ENCODE assay signal across 1 cellular context in the genomic region with DNA sequence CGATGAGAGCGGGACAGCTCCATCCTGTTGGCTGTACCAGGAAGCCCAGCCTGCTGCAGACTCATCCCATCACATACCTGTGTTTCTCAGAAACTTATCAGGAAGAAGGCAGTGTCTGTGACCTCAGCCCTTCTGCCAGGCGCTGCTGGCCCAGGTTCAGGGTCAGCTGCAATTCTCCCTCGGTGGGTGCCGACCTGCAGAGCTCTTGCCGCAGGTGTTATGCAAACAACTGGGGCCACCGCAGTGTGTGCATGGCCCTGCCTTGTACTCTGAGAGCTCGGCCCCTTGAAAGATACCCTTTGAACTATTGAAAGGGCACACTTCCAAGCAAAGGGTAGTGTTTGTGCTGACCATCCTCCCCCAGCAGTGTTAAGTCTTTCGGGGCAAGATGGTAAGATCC.
TF ChIP-seq lines count a peak whose summit lies in the region.

No MANE protein-coding gene starts in this region.

TF ChIP-seq in HepG2, 621 proteins besides CTCF, POLR2A, EP300 and RAD21 (continued from another document and continues in another):
- TF ChIP-seq, protein P1, sequence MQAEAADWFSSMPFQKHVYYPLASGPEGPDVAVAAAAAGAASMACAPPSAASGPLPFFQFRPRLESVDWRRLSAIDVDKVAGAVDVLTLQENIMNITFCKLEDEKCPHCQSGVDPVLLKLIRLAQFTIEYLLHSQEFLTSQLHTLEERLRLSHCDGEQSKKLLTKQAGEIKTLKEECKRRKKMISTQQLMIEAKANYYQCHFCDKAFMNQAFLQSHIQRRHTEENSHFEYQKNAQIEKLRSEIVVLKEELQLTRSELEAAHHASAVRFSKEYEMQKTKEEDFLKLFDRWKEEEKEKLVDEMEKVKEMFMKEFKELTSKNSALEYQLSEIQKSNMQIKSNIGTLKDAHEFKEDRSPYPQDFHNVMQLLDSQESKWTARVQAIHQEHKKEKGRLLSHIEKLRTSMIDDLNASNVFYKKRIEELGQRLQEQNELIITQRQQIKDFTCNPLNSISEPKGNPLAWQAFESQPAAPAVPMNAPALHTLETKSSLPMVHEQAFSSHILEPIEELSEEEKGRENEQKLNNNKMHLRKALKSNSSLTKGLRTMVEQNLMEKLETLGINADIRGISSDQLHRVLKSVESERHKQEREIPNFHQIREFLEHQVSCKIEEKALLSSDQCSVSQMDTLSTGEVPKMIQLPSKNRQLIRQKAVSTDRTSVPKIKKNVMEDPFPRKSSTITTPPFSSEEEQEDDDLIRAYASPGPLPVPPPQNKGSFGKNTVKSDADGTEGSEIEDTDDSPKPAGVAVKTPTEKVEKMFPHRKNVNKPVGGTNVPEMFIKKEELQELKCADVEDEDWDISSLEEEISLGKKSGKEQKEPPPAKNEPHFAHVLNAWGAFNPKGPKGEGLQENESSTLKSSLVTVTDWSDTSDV (CRISPR knock-in tag; IDR thresholded peaks at IDR 0.05): no peak
- TF ChIP-seq JUN (CRISPR knock-in tag; IDR thresholded peaks at IDR 0.05): 0 out of 2 replicates have a peak, but pooled peaks have one; percentile 43
- TF ChIP-seq DPF2 (CRISPR knock-in tag; IDR thresholded peaks at IDR 0.05; ENCODE audit: borderline replicate concordance, low read depth): peak; percentile 65; the same call in 1 of the 2 replicates
- TF ChIP-seq, protein P2, sequence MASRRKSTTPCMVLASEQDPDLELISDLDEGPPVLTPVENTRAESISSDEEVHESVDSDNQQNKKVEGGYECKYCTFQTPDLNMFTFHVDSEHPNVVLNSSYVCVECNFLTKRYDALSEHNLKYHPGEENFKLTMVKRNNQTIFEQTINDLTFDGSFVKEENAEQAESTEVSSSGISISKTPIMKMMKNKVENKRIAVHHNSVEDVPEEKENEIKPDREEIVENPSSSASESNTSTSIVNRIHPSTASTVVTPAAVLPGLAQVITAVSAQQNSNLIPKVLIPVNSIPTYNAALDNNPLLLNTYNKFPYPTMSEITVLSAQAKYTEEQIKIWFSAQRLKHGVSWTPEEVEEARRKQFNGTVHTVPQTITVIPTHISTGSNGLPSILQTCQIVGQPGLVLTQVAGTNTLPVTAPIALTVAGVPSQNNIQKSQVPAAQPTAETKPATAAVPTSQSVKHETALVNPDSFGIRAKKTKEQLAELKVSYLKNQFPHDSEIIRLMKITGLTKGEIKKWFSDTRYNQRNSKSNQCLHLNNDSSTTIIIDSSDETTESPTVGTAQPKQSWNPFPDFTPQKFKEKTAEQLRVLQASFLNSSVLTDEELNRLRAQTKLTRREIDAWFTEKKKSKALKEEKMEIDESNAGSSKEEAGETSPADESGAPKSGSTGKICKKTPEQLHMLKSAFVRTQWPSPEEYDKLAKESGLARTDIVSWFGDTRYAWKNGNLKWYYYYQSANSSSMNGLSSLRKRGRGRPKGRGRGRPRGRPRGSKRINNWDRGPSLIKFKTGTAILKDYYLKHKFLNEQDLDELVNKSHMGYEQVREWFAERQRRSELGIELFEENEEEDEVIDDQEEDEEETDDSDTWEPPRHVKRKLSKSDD (CRISPR knock-in tag; IDR thresholded peaks at IDR 0.05; ENCODE audit: low read depth): 0 out of 2 replicates have a peak, but pooled peaks have one; percentile 42
- TF ChIP-seq MTA1 (CRISPR knock-in tag; IDR thresholded peaks at IDR 0.05; ENCODE audit: borderline replicate concordance): peak; percentile 99
- TF ChIP-seq HNF4A (CRISPR knock-in tag; IDR thresholded peaks at IDR 0.05): peak; percentile 90
- 0 out of 2 replicates have a peak, but pooled peaks have one; percentile 36 for TF ChIP-seq MXD4 (CRISPR knock-in tag; IDR thresholded peaks at IDR 0.05)
- peak; percentile 55; the same call in 1 of the 2 replicates for TF ChIP-seq NCOR1 (IDR thresholded peaks at IDR 0.05; ENCODE audit: borderline replicate concordance, low read length)
- peak; percentile 65 for TF ChIP-seq ZNF335 (CRISPR knock-in tag; IDR thresholded peaks at IDR 0.05)
- TF ChIP-seq, protein P3, sequence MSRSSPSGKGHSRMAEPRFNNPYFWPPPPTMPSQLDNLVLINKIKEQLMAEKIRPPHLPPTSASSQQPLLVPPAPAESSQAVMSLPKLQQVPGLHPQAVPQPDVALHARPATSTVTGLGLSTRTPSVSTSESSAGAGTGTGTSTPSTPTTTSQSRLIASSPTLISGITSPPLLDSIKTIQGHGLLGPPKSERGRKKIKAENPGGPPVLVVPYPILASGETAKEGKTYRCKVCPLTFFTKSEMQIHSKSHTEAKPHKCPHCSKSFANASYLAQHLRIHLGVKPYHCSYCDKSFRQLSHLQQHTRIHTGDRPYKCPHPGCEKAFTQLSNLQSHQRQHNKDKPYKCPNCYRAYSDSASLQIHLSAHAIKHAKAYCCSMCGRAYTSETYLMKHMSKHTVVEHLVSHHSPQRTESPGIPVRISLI (CRISPR knock-in tag; IDR thresholded peaks at IDR 0.05; ENCODE audit: borderline replicate concordance): peak; percentile 24; the same call in 1 of the 2 replicates
- TF ChIP-seq ARNT2 (CRISPR knock-in tag; IDR thresholded peaks at IDR 0.05; ENCODE audit: low read depth): no peak
- no peak for TF ChIP-seq IKZF4 (CRISPR knock-in tag; IDR thresholded peaks at IDR 0.05; ENCODE audit: borderline replicate concordance, low read depth, not compliant biosample characterization)
- TF ChIP-seq, protein P4, sequence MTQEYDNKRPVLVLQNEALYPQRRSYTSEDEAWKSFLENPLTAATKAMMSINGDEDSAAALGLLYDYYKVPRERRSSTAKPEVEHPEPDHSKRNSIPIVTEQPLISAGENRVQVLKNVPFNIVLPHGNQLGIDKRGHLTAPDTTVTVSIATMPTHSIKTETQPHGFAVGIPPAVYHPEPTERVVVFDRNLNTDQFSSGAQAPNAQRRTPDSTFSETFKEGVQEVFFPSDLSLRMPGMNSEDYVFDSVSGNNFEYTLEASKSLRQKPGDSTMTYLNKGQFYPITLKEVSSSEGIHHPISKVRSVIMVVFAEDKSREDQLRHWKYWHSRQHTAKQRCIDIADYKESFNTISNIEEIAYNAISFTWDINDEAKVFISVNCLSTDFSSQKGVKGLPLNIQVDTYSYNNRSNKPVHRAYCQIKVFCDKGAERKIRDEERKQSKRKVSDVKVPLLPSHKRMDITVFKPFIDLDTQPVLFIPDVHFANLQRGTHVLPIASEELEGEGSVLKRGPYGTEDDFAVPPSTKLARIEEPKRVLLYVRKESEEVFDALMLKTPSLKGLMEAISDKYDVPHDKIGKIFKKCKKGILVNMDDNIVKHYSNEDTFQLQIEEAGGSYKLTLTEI (CRISPR knock-in tag; conservative IDR thresholded peaks at IDR 0.05): no peak
- TF ChIP-seq, protein P5, sequence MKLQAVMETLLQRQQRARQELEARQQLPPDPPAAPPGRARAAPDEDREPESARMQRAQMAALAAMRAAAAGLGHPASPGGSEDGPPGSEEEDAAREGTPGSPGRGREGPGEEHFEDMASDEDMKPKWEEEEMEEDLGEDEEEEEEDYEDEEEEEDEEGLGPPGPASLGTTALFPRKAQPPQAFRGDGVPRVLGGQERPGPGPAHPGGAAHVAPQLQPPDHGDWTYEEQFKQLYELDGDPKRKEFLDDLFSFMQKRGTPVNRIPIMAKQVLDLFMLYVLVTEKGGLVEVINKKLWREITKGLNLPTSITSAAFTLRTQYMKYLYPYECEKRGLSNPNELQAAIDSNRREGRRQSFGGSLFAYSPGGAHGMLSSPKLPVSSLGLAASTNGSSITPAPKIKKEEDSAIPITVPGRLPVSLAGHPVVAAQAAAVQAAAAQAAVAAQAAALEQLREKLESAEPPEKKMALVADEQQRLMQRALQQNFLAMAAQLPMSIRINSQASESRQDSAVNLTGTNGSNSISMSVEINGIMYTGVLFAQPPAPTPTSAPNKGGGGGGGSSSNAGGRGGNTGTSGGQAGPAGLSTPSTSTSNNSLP (IDR thresholded peaks at IDR 0.05; ENCODE audit: low read depth, low read length): no peak
- TF ChIP-seq, protein P6, sequence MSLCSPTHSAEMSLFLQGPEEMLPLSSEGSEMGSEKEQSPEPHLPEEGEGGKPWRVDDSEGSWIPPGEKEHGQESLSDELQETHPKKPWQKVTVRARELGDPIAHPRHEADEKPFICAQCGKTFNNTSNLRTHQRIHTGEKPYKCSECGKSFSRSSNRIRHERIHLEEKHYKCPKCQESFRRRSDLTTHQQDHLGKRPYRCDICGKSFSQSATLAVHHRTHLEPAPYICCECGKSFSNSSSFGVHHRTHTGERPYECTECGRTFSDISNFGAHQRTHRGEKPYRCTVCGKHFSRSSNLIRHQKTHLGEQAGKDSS (CRISPR knock-in tag; IDR thresholded peaks at IDR 0.05; ENCODE audit: borderline replicate concordance, low read depth): 0 out of 2 replicates have a peak, but pooled peaks have one; percentile 44
- TF ChIP-seq, protein P7, sequence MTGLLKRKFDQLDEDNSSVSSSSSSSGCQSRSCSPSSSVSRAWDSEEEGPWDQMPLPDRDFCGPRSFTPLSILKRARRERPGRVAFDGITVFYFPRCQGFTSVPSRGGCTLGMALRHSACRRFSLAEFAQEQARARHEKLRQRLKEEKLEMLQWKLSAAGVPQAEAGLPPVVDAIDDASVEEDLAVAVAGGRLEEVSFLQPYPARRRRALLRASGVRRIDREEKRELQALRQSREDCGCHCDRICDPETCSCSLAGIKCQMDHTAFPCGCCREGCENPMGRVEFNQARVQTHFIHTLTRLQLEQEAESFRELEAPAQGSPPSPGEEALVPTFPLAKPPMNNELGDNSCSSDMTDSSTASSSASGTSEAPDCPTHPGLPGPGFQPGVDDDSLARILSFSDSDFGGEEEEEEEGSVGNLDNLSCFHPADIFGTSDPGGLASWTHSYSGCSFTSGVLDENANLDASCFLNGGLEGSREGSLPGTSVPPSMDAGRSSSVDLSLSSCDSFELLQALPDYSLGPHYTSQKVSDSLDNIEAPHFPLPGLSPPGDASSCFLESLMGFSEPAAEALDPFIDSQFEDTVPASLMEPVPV (CRISPR knock-in tag; IDR thresholded peaks at IDR 0.05): no peak
- TF ChIP-seq, protein P8, sequence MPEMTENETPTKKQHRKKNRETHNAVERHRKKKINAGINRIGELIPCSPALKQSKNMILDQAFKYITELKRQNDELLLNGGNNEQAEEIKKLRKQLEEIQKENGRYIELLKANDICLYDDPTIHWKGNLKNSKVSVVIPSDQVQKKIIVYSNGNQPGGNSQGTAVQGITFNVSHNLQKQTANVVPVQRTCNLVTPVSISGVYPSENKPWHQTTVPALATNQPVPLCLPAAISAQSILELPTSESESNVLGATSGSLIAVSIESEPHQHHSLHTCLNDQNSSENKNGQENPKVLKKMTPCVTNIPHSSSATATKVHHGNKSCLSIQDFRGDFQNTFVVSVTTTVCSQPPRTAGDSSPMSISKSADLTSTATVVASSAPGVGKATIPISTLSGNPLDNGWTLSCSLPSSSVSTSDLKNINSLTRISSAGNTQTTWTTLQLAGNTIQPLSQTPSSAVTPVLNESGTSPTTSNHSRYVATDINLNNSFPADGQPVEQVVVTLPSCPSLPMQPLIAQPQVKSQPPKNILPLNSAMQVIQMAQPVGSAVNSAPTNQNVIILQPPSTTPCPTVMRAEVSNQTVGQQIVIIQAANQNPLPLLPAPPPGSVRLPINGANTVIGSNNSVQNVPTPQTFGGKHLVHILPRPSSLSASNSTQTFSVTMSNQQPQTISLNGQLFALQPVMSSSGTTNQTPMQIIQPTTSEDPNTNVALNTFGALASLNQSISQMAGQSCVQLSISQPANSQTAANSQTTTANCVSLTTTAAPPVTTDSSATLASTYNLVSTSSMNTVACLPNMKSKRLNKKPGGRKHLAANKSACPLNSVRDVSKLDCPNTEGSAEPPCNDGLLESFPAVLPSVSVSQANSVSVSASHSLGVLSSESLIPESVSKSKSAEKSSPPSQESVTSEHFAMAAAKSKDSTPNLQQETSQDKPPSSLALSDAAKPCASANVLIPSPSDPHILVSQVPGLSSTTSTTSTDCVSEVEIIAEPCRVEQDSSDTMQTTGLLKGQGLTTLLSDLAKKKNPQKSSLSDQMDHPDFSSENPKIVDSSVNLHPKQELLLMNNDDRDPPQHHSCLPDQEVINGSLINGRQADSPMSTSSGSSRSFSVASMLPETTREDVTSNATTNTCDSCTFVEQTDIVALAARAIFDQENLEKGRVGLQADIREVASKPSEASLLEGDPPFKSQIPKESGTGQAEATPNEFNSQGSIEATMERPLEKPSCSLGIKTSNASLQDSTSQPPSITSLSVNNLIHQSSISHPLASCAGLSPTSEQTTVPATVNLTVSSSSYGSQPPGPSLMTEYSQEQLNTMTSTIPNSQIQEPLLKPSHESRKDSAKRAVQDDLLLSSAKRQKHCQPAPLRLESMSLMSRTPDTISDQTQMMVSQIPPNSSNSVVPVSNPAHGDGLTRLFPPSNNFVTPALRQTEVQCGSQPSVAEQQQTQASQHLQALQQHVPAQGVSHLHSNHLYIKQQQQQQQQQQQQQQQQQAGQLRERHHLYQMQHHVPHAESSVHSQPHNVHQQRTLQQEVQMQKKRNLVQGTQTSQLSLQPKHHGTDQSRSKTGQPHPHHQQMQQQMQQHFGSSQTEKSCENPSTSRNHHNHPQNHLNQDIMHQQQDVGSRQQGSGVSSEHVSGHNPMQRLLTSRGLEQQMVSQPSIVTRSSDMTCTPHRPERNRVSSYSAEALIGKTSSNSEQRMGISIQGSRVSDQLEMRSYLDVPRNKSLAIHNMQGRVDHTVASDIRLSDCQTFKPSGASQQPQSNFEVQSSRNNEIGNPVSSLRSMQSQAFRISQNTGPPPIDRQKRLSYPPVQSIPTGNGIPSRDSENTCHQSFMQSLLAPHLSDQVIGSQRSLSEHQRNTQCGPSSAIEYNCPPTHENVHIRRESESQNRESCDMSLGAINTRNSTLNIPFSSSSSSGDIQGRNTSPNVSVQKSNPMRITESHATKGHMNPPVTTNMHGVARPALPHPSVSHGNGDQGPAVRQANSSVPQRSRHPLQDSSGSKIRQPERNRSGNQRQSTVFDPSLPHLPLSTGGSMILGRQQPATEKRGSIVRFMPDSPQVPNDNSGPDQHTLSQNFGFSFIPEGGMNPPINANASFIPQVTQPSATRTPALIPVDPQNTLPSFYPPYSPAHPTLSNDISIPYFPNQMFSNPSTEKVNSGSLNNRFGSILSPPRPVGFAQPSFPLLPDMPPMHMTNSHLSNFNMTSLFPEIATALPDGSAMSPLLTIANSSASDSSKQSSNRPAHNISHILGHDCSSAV (CRISPR knock-in tag; IDR thresholded peaks at IDR 0.05; ENCODE audit: borderline replicate concordance): no peak
- TF ChIP-seq MED1 (CRISPR knock-in tag; IDR thresholded peaks at IDR 0.05): peak; percentile 80
